In the genomic region with DNA sequence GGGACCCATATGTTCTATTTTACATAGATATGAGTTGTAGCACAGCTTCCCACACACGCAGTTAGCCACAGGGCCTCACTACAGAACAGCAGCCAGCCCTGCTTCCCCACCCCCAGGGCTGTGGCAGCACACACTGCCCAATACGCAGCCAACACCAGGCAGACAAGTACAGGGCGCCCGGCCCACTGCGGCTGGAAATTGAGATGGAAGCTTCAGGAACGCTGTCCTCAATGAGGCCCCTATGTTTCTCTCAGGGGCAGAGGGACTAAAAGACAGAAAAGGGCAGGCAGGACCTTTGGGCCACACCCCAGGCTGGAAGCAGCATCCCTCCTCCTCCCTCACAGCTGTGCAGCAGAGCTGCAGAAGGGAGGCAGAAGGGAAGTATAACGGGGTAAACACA, we compare ENCODE assay signal across 13 cellular contexts. TPM values are rescaled to one million over a fixed set of nuclear protein-coding genes. Genes with fewer than 3 reads are reported as not detected.
A peak's percentile ranks its signal among the peaks of the same experiment; 100 is the strongest.
DNase-seq lines count a peak whose midpoint lies in the region; ATAC-seq and TF ChIP-seq lines count a peak whose summit lies in the region.
"Had no signal": no experiment of that assay in that cellular context is flagged by ENCODE, and none has a peak within 500 bp of the region (broad histone marks: within the 10 kb centered on the region; RNA-seq: fewer than 3 reads in every experiment).

No MANE protein-coding gene starts in this region.

- CTCF ChIA-PET in activated CD4-positive, alpha-beta T cell treated with anti-CD3 and anti-CD28 coated beads, Interleukin-2, amount 10 ng/mL, durations not matched to agents 7 days and 5 days (lab: Charles Lee), result no interaction called here

- intact Hi-C loops in heart left ventricle (cut with DNase I), result no loop called here

- DNase-seq in activated CD4-positive, alpha-beta T cell treated with anti-CD3 and anti-CD28 coated beads, Interleukin-2, amount 10 ng/mL, durations not matched to agents 7 days and 5 days, result no peak
- no peak for DNase-seq in activated CD4-positive, alpha-beta T cell treated with anti-CD3 and anti-CD28 coated beads for 48 hours
- no peak for DNase-seq in heart left ventricle
- DNase-seq in NCI-H526 treated with DMSO at 0.1 percent for 48 hours (lab: John Stamatoyannopoulos, UW), result no peak
- DNase-seq in WERI-Rb-1, result no peak
- DNase-seq: NCI-H1048; stimulated activated CD4-positive, alpha-beta T cell treated with anti-CD3 and anti-CD28 coated beads, Interleukin-15, amount 100 ng/mL, for 24 hours had no signal

- no peaks in the 10 kb centered on the region for H3K9me3 Mint-ChIP-seq in activated CD4-positive, alpha-beta T cell treated with anti-CD3 and anti-CD28 coated beads, Interleukin-2, amount 10 ng/mL, durations not matched to agents 7 days and 5 days
- no peaks in the 10 kb centered on the region for H3K9me3 Mint-ChIP-seq in activated T-helper 17 cell treated with anti-CD3 and anti-CD28 coated beads, Interleukin-2, amount 50 U/mL, for 72 hours
- H3K9me3 Mint-ChIP-seq in stimulated activated memory B cell treated with anti-CD40 and anti-IgM and Interleukin-4, amounts not matched to agents 10 μg/mL and 1 μg/mL and 100 μg/mL, for 72 hours, result no peaks in the 10 kb centered on the region

- H3K27ac Mint-ChIP-seq in activated CD4-positive, alpha-beta T cell treated with anti-CD3 and anti-CD28 coated beads, Interleukin-2, amount 10 ng/mL, durations not matched to agents 7 days and 5 days, result peak overlapping the region; percentile 21
- peak overlapping the region; percentile 69 for H3K27ac Mint-ChIP-seq in activated T-helper 17 cell treated with anti-CD3 and anti-CD28 coated beads, Interleukin-2, amount 50 U/mL, for 72 hours
- H3K27ac Mint-ChIP-seq in stimulated activated memory B cell treated with anti-CD40 and anti-IgM and Interleukin-4, amounts not matched to agents 10 μg/mL and 1 μg/mL and 100 μg/mL, for 72 hours, result peak overlapping the region; percentile 2

- no peak overlapping the region for H3K4me3 ChIP-seq in heart left ventricle
- H3K4me3 ChIP-seq in WERI-Rb-1 (ENCODE audit: low read depth, low read length), result no peak overlapping the region
- H3K4me3 ChIP-seq: K562, prostate gland, SJSA1 had no signal

- TF ChIP-seq CTCF in heart left ventricle (IDR thresholded peaks at IDR 0.05) (no peak), WERI-Rb-1 (IDR thresholded peaks at IDR 0.05; ENCODE audit: low read depth, low read length) (no peak)

- H3K36me3 ChIP-seq in heart left ventricle (peaks cover 0 to 68% (median 32%) of the 10 kb centered on the region in 9 donors), WERI-Rb-1 (peaks cover 86% of the 10 kb centered on the region)
- H3K36me3 ChIP-seq: prostate gland had no signal

- TF ChIP-seq POLR2A in heart left ventricle (IDR thresholded peaks at IDR 0.05), result no peak

- H3K4me3 Mint-ChIP-seq in activated CD4-positive, alpha-beta T cell treated with anti-CD3 and anti-CD28 coated beads, Interleukin-2, amount 10 ng/mL, durations not matched to agents 7 days and 5 days, result no peak overlapping the region
- no peak overlapping the region for H3K4me3 Mint-ChIP-seq in activated T-helper 17 cell treated with anti-CD3 and anti-CD28 coated beads, Interleukin-2, amount 50 U/mL, for 72 hours
- no peak overlapping the region for H3K4me3 Mint-ChIP-seq in stimulated activated memory B cell treated with anti-CD40 and anti-IgM and Interleukin-4, amounts not matched to agents 10 μg/mL and 1 μg/mL and 100 μg/mL, for 72 hours

- H3K27ac ChIP-seq in heart left ventricle (peak overlapping the region in 3 of 12 donors; percentile 17 to 63 (median 44)), WERI-Rb-1 (no peak overlapping the region)
- H3K27ac ChIP-seq: prostate gland, SJSA1 had no signal

- H3K4me1 ChIP-seq in heart left ventricle, result peaks cover 0 to 26% (median 10%) of the 10 kb centered on the region in 12 donors
- H3K4me1 ChIP-seq: prostate gland, SJSA1 had no signal

- no peaks in the 10 kb centered on the region for H3K27me3 Mint-ChIP-seq in activated CD4-positive, alpha-beta T cell treated with anti-CD3 and anti-CD28 coated beads, Interleukin-2, amount 10 ng/mL, durations not matched to agents 7 days and 5 days
- no peaks in the 10 kb centered on the region for H3K27me3 Mint-ChIP-seq in activated T-helper 17 cell treated with anti-CD3 and anti-CD28 coated beads, Interleukin-2, amount 50 U/mL, for 72 hours
- H3K27me3 Mint-ChIP-seq in stimulated activated memory B cell treated with anti-CD40 and anti-IgM and Interleukin-4, amounts not matched to agents 10 μg/mL and 1 μg/mL and 100 μg/mL, for 72 hours, result no peaks in the 10 kb centered on the region

- no peak for ATAC-seq in activated T-helper 17 cell treated with anti-CD3 and anti-CD28 coated beads, Interleukin-2, amount 50 U/mL, for 72 hours (replicated peaks)
- ATAC-seq in heart left ventricle, result peak; percentile 7 to 23 (median 14)
- no peak for ATAC-seq in stimulated activated memory B cell treated with anti-CD40 and anti-IgM and Interleukin-4, amounts not matched to agents 10 μg/mL and 1 μg/mL and 100 μg/mL, for 72 hours
- no peak for ATAC-seq in GM21717 (IDR thresholded peaks at IDR 0.05; ENCODE audit: unreplicated experiment)

- H3K9me3 ChIP-seq in heart left ventricle (no peaks in the 10 kb centered on the region), WERI-Rb-1 (ENCODE audit: severe bottlenecking) (no peaks in the 10 kb centered on the region)
- H3K9me3 ChIP-seq: prostate gland, SJSA1 had no signal

- peaks cover 24% of the 10 kb centered on the region for H3K36me3 Mint-ChIP-seq in activated CD4-positive, alpha-beta T cell treated with anti-CD3 and anti-CD28 coated beads, Interleukin-2, amount 10 ng/mL, durations not matched to agents 7 days and 5 days (ENCODE audit: low read depth)
- peaks cover 86% of the 10 kb centered on the region for H3K36me3 Mint-ChIP-seq in activated T-helper 17 cell treated with anti-CD3 and anti-CD28 coated beads, Interleukin-2, amount 50 U/mL, for 72 hours (ENCODE audit: low read depth)
- peaks cover 80% of the 10 kb centered on the region for H3K36me3 Mint-ChIP-seq in stimulated activated memory B cell treated with anti-CD40 and anti-IgM and Interleukin-4, amounts not matched to agents 10 μg/mL and 1 μg/mL and 100 μg/mL, for 72 hours

- POLR2A ChIA-PET in activated CD4-positive, alpha-beta T cell treated with anti-CD3 and anti-CD28 coated beads, Interleukin-2, amount 10 ng/mL, durations not matched to agents 7 days and 5 days (lab: Charles Lee), result no interaction called here

- WGBS in heart left ventricle, 4 donors, result 63 to 87% (median 81%) methylated on average over 7 of the region's 7 CpGs

- H3K27me3 ChIP-seq in heart left ventricle (no peaks in the 10 kb centered on the region), WERI-Rb-1 (ENCODE audit: insufficient read depth, low read depth, severe bottlenecking) (no peaks in the 10 kb centered on the region)
- H3K27me3 ChIP-seq: SJSA1 had no signal

- H3K4me1 Mint-ChIP-seq in activated CD4-positive, alpha-beta T cell treated with anti-CD3 and anti-CD28 coated beads, Interleukin-2, amount 10 ng/mL, durations not matched to agents 7 days and 5 days, result peaks cover 15% of the 10 kb centered on the region
- H3K4me1 Mint-ChIP-seq in activated T-helper 17 cell treated with anti-CD3 and anti-CD28 coated beads, Interleukin-2, amount 50 U/mL, for 72 hours, result peaks cover 16% of the 10 kb centered on the region
- H3K4me1 Mint-ChIP-seq in stimulated activated memory B cell treated with anti-CD40 and anti-IgM and Interleukin-4, amounts not matched to agents 10 μg/mL and 1 μg/mL and 100 μg/mL, for 72 hours, result peaks cover 23% of the 10 kb centered on the region

RNA-seq across cellular contexts. Expression of gene WDR4, which starts 14.5 kb away (rescaled TPM):
- total RNA-seq in activated CD4-positive, alpha-beta T cell treated with anti-CD3 and anti-CD28 coated beads, Interleukin-2, amount 10 ng/mL, durations not matched to agents 7 days and 5 days, result 10 to 100 TPM; 23.9 to 32.7 TPM
- total RNA-seq in activated T-helper 17 cell treated with anti-CD3 and anti-CD28 coated beads, Interleukin-2, amount 50 U/mL, for 72 hours, result 10 to 100 TPM; 20.1 to 52.0 TPM
- 1 to 10 TPM; 1.7 to 9.1 (median 6.4) TPM for total RNA-seq in heart left ventricle
- polyA plus RNA-seq in heart left ventricle, result 10 to 100 TPM in 1 of 2 donors, 1 to 10 TPM in 1; 3.5 to 17.9 TPM

RNA-seq across cellular contexts. Expression of gene NDUFV3, which starts 28.3 kb away (rescaled TPM):
- total RNA-seq in activated CD4-positive, alpha-beta T cell treated with anti-CD3 and anti-CD28 coated beads, Interleukin-2, amount 10 ng/mL, durations not matched to agents 7 days and 5 days, result 10 to 100 TPM; 25.0 to 27.0 TPM
- 10 to 100 TPM; 18.8 to 30.6 TPM for total RNA-seq in activated T-helper 17 cell treated with anti-CD3 and anti-CD28 coated beads, Interleukin-2, amount 50 U/mL, for 72 hours
- 10 to 100 TPM; 35.1 to 62.8 (median 50.4) TPM for total RNA-seq in heart left ventricle
- polyA plus RNA-seq in heart left ventricle, result 10 to 100 TPM; 22.7 to 59.1 TPM

Comparison
In these comparisons a context has a peak if more than half of its experiments do, and no peak if none do; other contexts are left out.
1. H3K27ac Mint-ChIP-seq: peak in every context shown above with its lines; median percentile 69 in activated T-helper 17 cell treated with anti-CD3 and anti-CD28 coated beads, Interleukin-2, amount 50 U/mL, for 72 hours; 21 in activated CD4-positive, alpha-beta T cell treated with anti-CD3 and anti-CD28 coated beads, Interleukin-2, amount 10 ng/mL, durations not matched to agents 7 days and 5 days; 2 in stimulated activated memory B cell treated with anti-CD40 and anti-IgM and Interleukin-4, amounts not matched to agents 10 μg/mL and 1 μg/mL and 100 μg/mL, for 72 hours.
2. ATAC-seq: peak in heart left ventricle (4 of 4); none in activated T-helper 17 cell treated with anti-CD3 and anti-CD28 coated beads, Interleukin-2, amount 50 U/mL, for 72 hours (single experiment), stimulated activated memory B cell treated with anti-CD40 and anti-IgM and Interleukin-4, amounts not matched to agents 10 μg/mL and 1 μg/mL and 100 μg/mL, for 72 hours (single experiment) and GM21717 (single experiment).